Comparison of ENCODE assay signal across 20 cellular contexts in genomic region chr22:45919504-45920286, GRCh38. TPM values are rescaled to one million over a fixed set of nuclear protein-coding genes. Genes with fewer than 3 reads are reported as not detected.
DNase-seq lines count a peak whose midpoint lies in the region; ATAC-seq, FAIRE-seq and TF ChIP-seq lines count a peak whose summit lies in the region.
"Had no signal": no experiment of that assay in that cellular context is flagged by ENCODE, and none has a peak within 500 bp of the region (broad histone marks: within the 10 kb centered on the region; RNA-seq: fewer than 3 reads in every experiment).

No MANE protein-coding gene starts in this region.

- H3K4me1 ChIP-seq in HCT116 (ENCODE audit: control insufficient read depth in 1 of 2, insufficient read depth in 2 of 2, low read length in 2 of 2) (peaks cover 23 to 25% of the 10 kb centered on the region in 2 experiments), keratinocyte (ENCODE audit: control insufficient read depth, extremely low read depth, insufficient read depth, low read length) (peaks cover 14% of the 10 kb centered on the region), stomach (peaks cover 5 to 21% (median 11%) of the 10 kb centered on the region in 4 donors)
- H3K4me1 ChIP-seq: tibial nerve had no signal

- H3K4me3 ChIP-seq in HCT116 (replicated peaks in 1 of 2; ENCODE audit: low read depth in 1 of 2, low read length in 2 of 2) (peak overlapping the region in 1 of 2 experiments; percentile 32; a peak in 1 of 4 replicates), keratinocyte (ENCODE audit: control insufficient read depth in 2 of 3, extremely low read depth in 1 of 3, insufficient read depth in 2 of 3, low read depth in 1 of 3, low read length in 3 of 3) (no peak overlapping the region), stomach (no peak overlapping the region)
- H3K4me3 ChIP-seq: skin epidermis, tibial nerve had no signal

- TF ChIP-seq POLR2A in HCT116 (IDR thresholded peaks at IDR 0.05; ENCODE audit: borderline replicate concordance, extremely low read depth, insufficient read depth, insufficient read length) (no peak), stomach (IDR thresholded peaks at IDR 0.05) (no peak)

- no peaks in the 10 kb centered on the region for H3K79me2 ChIP-seq in HCT116 (ENCODE audit: insufficient read depth, low read length)
- H3K79me2 ChIP-seq in keratinocyte (ENCODE audit: control insufficient read depth, insufficient read depth, low read length) = no peaks in the 10 kb centered on the region

- H3K27me3 ChIP-seq in HCT116 (ENCODE audit: insufficient read depth, low read length) (peaks cover 5% of the 10 kb centered on the region; the same call in 1 of the 2 replicates), keratinocyte (ENCODE audit: control insufficient read depth, extremely low read depth, insufficient read depth, low read length) (peaks cover 22% of the 10 kb centered on the region), stomach (peaks cover 0 to 47% (median 0%) of the 10 kb centered on the region in 3 donors)
- H3K27me3 ChIP-seq: tibial nerve had no signal

- H3K9me3 ChIP-seq in HCT116 (ENCODE audit: control insufficient read depth in 1 of 2, insufficient read depth in 1 of 2, low read depth in 1 of 2, low read length in 2 of 2) (no peaks in the 10 kb centered on the region), keratinocyte (ENCODE audit: control insufficient read depth, low read depth, low read length) (no peaks in the 10 kb centered on the region), stomach (peaks cover 0 to 3% (median 2%) of the 10 kb centered on the region in 4 donors)

- no peak for TF ChIP-seq RAD21 in HCT116 (IDR thresholded peaks at IDR 0.05; ENCODE audit: low read depth)

- TF ChIP-seq CTCF in HCT116 (IDR thresholded peaks at IDR 0.05 in 2 of 3, conservative IDR thresholded peaks at IDR 0.05 in 1 of 3; ENCODE audit: borderline replicate concordance in 1 of 3, insufficient read depth in 1 of 3, low read depth in 2 of 3, low read length in 2 of 3) = no peak
- TF ChIP-seq CTCF in RWPE1 (conservative IDR thresholded peaks at IDR 0.05; ENCODE audit: low read depth) = no peak
- TF ChIP-seq CTCF in keratinocyte (optimal IDR thresholded peaks at IDR 0.05 in 1 of 3, IDR thresholded peaks at IDR 0.05 in 1 of 3, conservative IDR thresholded peaks at IDR 0.05 in 1 of 3; ENCODE audit: extremely low read depth in 1 of 3, insufficient read depth in 2 of 3, low read length in 3 of 3) = no peak
- no peak for TF ChIP-seq CTCF in stomach (IDR thresholded peaks at IDR 0.05)

- H4K20me1 ChIP-seq in HCT116 (ENCODE audit: insufficient read depth) (no peaks in the 10 kb centered on the region), keratinocyte (ENCODE audit: control insufficient read depth, extremely low read depth, insufficient read depth, low read length) (peaks cover 2% of the 10 kb centered on the region)

- TF ChIP-seq EP300 in stomach (IDR thresholded peaks at IDR 0.05) = no peak

- POLR2A ChIA-PET in HCT116 (lab: Charles Lee) = no interaction called here
- POLR2A ChIA-PET in RWPE1 (lab: Yijun Ruan, JAX; ENCODE audit: low non-redundant PET) = no interaction called here

- H3K27ac ChIP-seq in HCT116 (ENCODE audit: low read depth, low read length) (peak overlapping the region; percentile 70), RWPE1 (peak overlapping the region; percentile 88), keratinocyte (ENCODE audit: control insufficient read depth, insufficient read depth, low read length) (no peak overlapping the region), stomach (peak overlapping the region in 2 of 5 donors; percentile 7 to 10)
- H3K27ac ChIP-seq: skin epidermis, tibial nerve had no signal

- dilution Hi-C loops in keratinocyte (cut with MboI; ENCODE audit: extremely low pct_ligation_motif_present, low sequenced_read_pairs) = no loop called here

- H3K9me1 ChIP-seq in keratinocyte (ENCODE audit: control insufficient read depth, extremely low read depth, insufficient read depth, low read length) = no peaks in the 10 kb centered on the region

- H3K4me2 ChIP-seq in HCT116 (ENCODE audit: low read length) (peak overlapping the region; percentile 78), keratinocyte (ENCODE audit: control insufficient read depth, extremely low read depth, insufficient read depth, low read depth, low read length) (peak overlapping the region; percentile 12)

- no peak for FAIRE-seq in keratinocyte (lab: Jason Lieb, UNC)

- H3K9ac ChIP-seq in HCT116 (ENCODE audit: low read length) = peak overlapping the region; percentile 64
- H3K9ac ChIP-seq in keratinocyte (ENCODE audit: control insufficient read depth, extremely low read depth, insufficient read depth, low read length) = peak overlapping the region; percentile 22

- RAD21 ChIA-PET in HCT116 (lab: Charles Lee; ENCODE audit: low non-redundant PET in 1 of 2, low total read pairs in 2 of 2, uncharacterized antibody in 2 of 2, unreplicated experiment in 2 of 2) = no interaction called here

- peak; percentile 80 for ATAC-seq in HCT116
- no peak for ATAC-seq in GM18511 (IDR thresholded peaks at IDR 0.05; ENCODE audit: unreplicated experiment)
- ATAC-seq in HG03565 (IDR thresholded peaks at IDR 0.05; ENCODE audit: unreplicated experiment) = no peak
- ATAC-seq: activated T-cell treated with anti-CD3 and anti-CD28 coated beads, Interleukin-2, amount 50 U/mL, for 4 hours had no signal

- DNase-seq in HCT116 (ENCODE audit: low read depth, low spot score) = no peak
- no peak for DNase-seq in RWPE1 (ENCODE audit: low spot score)
- DNase-seq in keratinocyte (ENCODE audit: low read depth, low spot score) = no peak
- peak; percentile 72 for DNase-seq in stomach
- DNase-seq in NCI-H1930 (lab: John Stamatoyannopoulos, UW) = no peak
- no peak for DNase-seq in HCEC 1CT
- DNase-seq: activated naive CD4-positive, alpha-beta T cell treated with anti-CD3 and anti-CD28 coated beads for 36 hours; activated T-cell treated with anti-CD3 and anti-CD28 coated beads, Interleukin-2, amount 50 U/mL, for 4 hours; foreskin melanocyte; H9; NCI-H1436 treated with DMSO at 0.1 percent for 48 hours; NCI-H2171 treated with DMSO at 0.1 percent for 48 hours; NCI-H526 treated with DMSO at 0.1 percent for 48 hours; stimulated activated naive CD4-positive, alpha-beta T cell treated with Interleukin-2 at 50 U/mL for 16 hours; T-helper 9 cell had no signal

- H2AFZ ChIP-seq in HCT116 (ENCODE audit: low read depth, low read length, poor library complexity, severe bottlenecking) (no peak overlapping the region), keratinocyte (ENCODE audit: control insufficient read depth, low read length) (no peak overlapping the region)

- H3K36me3 ChIP-seq in HCT116 (ENCODE audit: control insufficient read depth in 1 of 2, insufficient read depth in 2 of 2, low read length in 2 of 2) = no peaks in the 10 kb centered on the region
- H3K36me3 ChIP-seq in keratinocyte (ENCODE audit: control insufficient read depth in 2 of 2, extremely low read depth in 1 of 2, insufficient read depth in 2 of 2, low read length in 2 of 2) = no peaks in the 10 kb centered on the region
- no peaks in the 10 kb centered on the region for H3K36me3 ChIP-seq in stomach
- H3K36me3 ChIP-seq: tibial nerve had no signal

- CTCF ChIA-PET in HCT116 (lab: Charles Lee) (no interaction called here), RWPE1 (lab: Yijun Ruan, JAX) (no interaction called here)

- intact Hi-C loops in HCT116 (cut with micrococcal nuclease) (no loop called here), stomach (cut with DNase I; ENCODE audit: low total_unique reads) (loop anchor here (5.0 kb wide), 1 partner anchor 398 kb away; no protein-coding TSS in a partner anchor)

- 37 to 77% (median 52%) methylated on average over 6 to 15 of the region's 15 CpGs for WGBS in stomach, 5 donors

- BruUV-seq in HCT116 (replicated peaks; lab: Mats Ljungman, UMichigan) = no TSS peak

- H3K9me2 ChIP-seq in HCT116 (ENCODE audit: insufficient read depth) = no peaks in the 10 kb centered on the region

TF ChIP-seq in HCT116, 20 proteins besides CTCF, POLR2A, EP300 and RAD21:
- TF ChIP-seq MAX (IDR thresholded peaks at IDR 0.05) (peak; percentile 82; the same call in 1 of the 2 replicates), ELF1 (IDR thresholded peaks at IDR 0.05; ENCODE audit: borderline replicate concordance, low read depth) (no peak)

RNA-seq across cellular contexts. Expression of gene WNT7B, which starts 57.3 kb away (rescaled TPM):
- total RNA-seq in HCT116 (2021; ENCODE audit: unreplicated experiment) (10.5 TPM), stomach (not detected)
- polyA plus RNA-seq in HCT116 (2012) = 12.9 and 15.2 TPM in 2 replicates
- polyA plus RNA-seq in keratinocyte (1.5 to 1.7 TPM (median 1.7 TPM) in 3 replicates), stomach (1 to 10 TPM in 1 of 3 donors, under 1 TPM in 1, not detected in 1; 0.06 to 2.0 TPM)
- 3.7 TPM for polyA plus RNA-seq in keratinocyte (2011; ENCODE audit: low read depth)
- 0.84 and 1.9 TPM in 2 replicates for polyA plus RNA-seq in keratinocyte (2011; cell fraction: cytosol; rRNA removed)
- polyA plus RNA-seq in keratinocyte (2011; cell fraction: nucleus; rRNA removed) = 1.7 and 2.4 TPM in 2 replicates
- 6.6 and 6.8 TPM in 2 replicates for polyA plus RNA-seq in keratinocyte (2012; ENCODE audit: low replicate concordance)
- polyA minus RNA-seq in keratinocyte = 1.9 to 4.9 TPM (median 3.9 TPM) in 3 replicates
- 5.0 TPM for polyA minus RNA-seq in keratinocyte (2011; cell fraction: cytosol; rRNA and poly(A)+ RNA removed)
- polyA minus RNA-seq in keratinocyte (2011; cell fraction: nucleus; rRNA and poly(A)+ RNA removed) = 3.7 and 7.1 TPM in 2 replicates
- total RNA-seq: activated naive CD4-positive, alpha-beta T cell treated with anti-CD3 and anti-CD28 coated beads for 36 hours; pulmonary artery endothelial cell; tibial nerve had no signal

Comparison
In these comparisons a context has a peak if more than half of its experiments do, and no peak if none do; other contexts are left out.
1. RNA of gene WNT7B, which starts 57.3 kb away (total RNA-seq): 10.5 TPM in HCT116 (single experiment); not detected in stomach; every median in the first group is over 10 times any median in the second.